In genomic region chr6:112249489-112249888, GRCh38 we compare ENCODE assay signal across 20 cellular contexts. TPM values are rescaled to one million over a fixed set of nuclear protein-coding genes. Genes with fewer than 3 reads are reported as not detected.
DNase-seq lines count a peak whose midpoint lies in the region; ATAC-seq and TF ChIP-seq lines count a peak whose summit lies in the region.
"Had no signal": no experiment of that assay in that cellular context is flagged by ENCODE, and none has a peak within 500 bp of the region (broad histone marks: within the 10 kb centered on the region; RNA-seq: fewer than 3 reads in every experiment).

No MANE protein-coding gene starts in this region.

- H3K9me3 Mint-ChIP-seq in activated T-helper 17 cell treated with anti-CD3 and anti-CD28 coated beads, Interleukin-2, amount 50 U/mL, for 72 hours: no peaks in the 10 kb centered on the region
- no peaks in the 10 kb centered on the region for H3K9me3 Mint-ChIP-seq in activated CD8-positive, alpha-beta T cell treated with anti-CD3 and anti-CD28 coated beads for 36 hours
- H3K9me3 Mint-ChIP-seq: activated naive CD4-positive, alpha-beta T cell treated with anti-CD3 and anti-CD28 coated beads, Interleukin-2, amount 50 U/mL, for 24 hours; dendritic cell treated with granulocyte-macrophage colony-stimulating factor and Interleukin-4, amounts not matched to agents 40 ng/mL and 50 ng/mL, for 4 days had no signal

- H3K36me3 Mint-ChIP-seq in activated T-helper 17 cell treated with anti-CD3 and anti-CD28 coated beads, Interleukin-2, amount 50 U/mL, for 72 hours (ENCODE audit: low read depth): no peaks in the 10 kb centered on the region
- no peaks in the 10 kb centered on the region for H3K36me3 Mint-ChIP-seq in activated CD8-positive, alpha-beta T cell treated with anti-CD3 and anti-CD28 coated beads for 36 hours (ENCODE audit: low read depth)
- H3K36me3 Mint-ChIP-seq: activated naive CD4-positive, alpha-beta T cell treated with anti-CD3 and anti-CD28 coated beads, Interleukin-2, amount 50 U/mL, for 24 hours; CD4-positive, alpha-beta memory T cell had no signal

- POLR2A ChIA-PET in activated CD8-positive, alpha-beta T cell treated with anti-CD3 and anti-CD28 coated beads for 36 hours (lab: Charles Lee): no interaction called here

- H3K4me3 ChIP-seq in fibroblast of lung (replicated peaks in 1 of 4; ENCODE audit: control extremely low read depth in 1 of 4, insufficient read depth in 1 of 4, low read depth in 3 of 4, low read length in 4 of 4) (peak overlapping the region in 1 of 4 experiments; percentile 99), sigmoid colon (no peak overlapping the region)
- H3K4me3 ChIP-seq: right atrium auricular region had no signal

- H3K9me3 ChIP-seq in fibroblast of lung (ENCODE audit: control insufficient read depth, insufficient read depth, low read depth, low read length) (no peaks in the 10 kb centered on the region), sigmoid colon (no peaks in the 10 kb centered on the region)
- H3K9me3 ChIP-seq: right atrium auricular region, upper lobe of right lung had no signal

- no peaks in the 10 kb centered on the region for H4K20me1 ChIP-seq in fibroblast of lung (ENCODE audit: control insufficient read depth, extremely low read depth, insufficient read depth, low read length)

- no peak for TF ChIP-seq CTCF in fibroblast of lung (conservative IDR thresholded peaks at IDR 0.05 in 1 of 2, IDR thresholded peaks at IDR 0.05 in 1 of 2; ENCODE audit: low read depth in 1 of 2, low read length in 2 of 2)
- TF ChIP-seq CTCF in sigmoid colon (IDR thresholded peaks at IDR 0.05): no peak
- TF ChIP-seq CTCF in activated CD8-positive, alpha-beta T cell treated with anti-CD3 and anti-CD28 coated beads for 36 hours (IDR thresholded peaks at IDR 0.05): no peak

- no peak overlapping the region for H2AFZ ChIP-seq in fibroblast of lung (ENCODE audit: low read length)

- no peak overlapping the region for H3K4me3 Mint-ChIP-seq in activated T-helper 17 cell treated with anti-CD3 and anti-CD28 coated beads, Interleukin-2, amount 50 U/mL, for 72 hours
- no peak overlapping the region for H3K4me3 Mint-ChIP-seq in activated CD8-positive, alpha-beta T cell treated with anti-CD3 and anti-CD28 coated beads for 36 hours
- H3K4me3 Mint-ChIP-seq: activated naive CD4-positive, alpha-beta T cell treated with anti-CD3 and anti-CD28 coated beads, Interleukin-2, amount 50 U/mL, for 24 hours; CD4-positive, alpha-beta memory T cell; dendritic cell treated with granulocyte-macrophage colony-stimulating factor and Interleukin-4, amounts not matched to agents 40 ng/mL and 50 ng/mL, for 4 days had no signal

- peak; percentile 69 for ATAC-seq in activated T-helper 17 cell treated with anti-CD3 and anti-CD28 coated beads, Interleukin-2, amount 50 U/mL, for 72 hours (replicated peaks)
- ATAC-seq in activated CD8-positive, alpha-beta T cell treated with anti-CD3 and anti-CD28 coated beads for 36 hours: no peak
- ATAC-seq in HG03439 (IDR thresholded peaks at IDR 0.05; ENCODE audit: unreplicated experiment): no peak
- ATAC-seq: upper lobe of right lung had no signal

- intact Hi-C loops in sigmoid colon (cut with DNase I): no loop called here
- intact Hi-C loops in activated CD8-positive, alpha-beta T cell treated with anti-CD3 and anti-CD28 coated beads for 36 hours (cut with micrococcal nuclease): no loop called here

- 81 to 82% methylated on average over 4 of the region's 4 CpGs for WGBS in sigmoid colon, 2 donors

- H3K36me3 ChIP-seq in fibroblast of lung (ENCODE audit: control insufficient read depth, insufficient read depth, low read length): peaks cover 4% of the 10 kb centered on the region
- no peaks in the 10 kb centered on the region for H3K36me3 ChIP-seq in sigmoid colon
- H3K36me3 ChIP-seq: right atrium auricular region, upper lobe of right lung had no signal

- peak overlapping the region; percentile 91 for H3K27ac ChIP-seq in fibroblast of lung (ENCODE audit: insufficient read depth, low read length)
- H3K27ac ChIP-seq in sigmoid colon: peak overlapping the region; percentile 88 to 95 (median 91)

- peaks cover 13% of the 10 kb centered on the region for H3K4me1 Mint-ChIP-seq in activated T-helper 17 cell treated with anti-CD3 and anti-CD28 coated beads, Interleukin-2, amount 50 U/mL, for 72 hours
- peaks cover 12% of the 10 kb centered on the region for H3K4me1 Mint-ChIP-seq in activated CD8-positive, alpha-beta T cell treated with anti-CD3 and anti-CD28 coated beads for 36 hours (ENCODE audit: low read depth)

- H3K27ac Mint-ChIP-seq in activated T-helper 17 cell treated with anti-CD3 and anti-CD28 coated beads, Interleukin-2, amount 50 U/mL, for 72 hours: no peak overlapping the region
- no peak overlapping the region for H3K27ac Mint-ChIP-seq in activated CD8-positive, alpha-beta T cell treated with anti-CD3 and anti-CD28 coated beads for 36 hours
- H3K27ac Mint-ChIP-seq: activated naive CD4-positive, alpha-beta T cell treated with anti-CD3 and anti-CD28 coated beads, Interleukin-2, amount 50 U/mL, for 24 hours; CD4-positive, alpha-beta memory T cell; dendritic cell treated with granulocyte-macrophage colony-stimulating factor and Interleukin-4, amounts not matched to agents 40 ng/mL and 50 ng/mL, for 4 days had no signal

- TF ChIP-seq EP300 in sigmoid colon (IDR thresholded peaks at IDR 0.05): no peak

- DNase-seq in ELR (ENCODE audit: low read depth) (peak; percentile 83), fibroblast of lung (ENCODE audit: low read depth in 2 of 2) (peak; percentile 51 to 79), sigmoid colon (no peak), NCI-H2107 treated with DMSO at 0.1 percent for 48 hours (lab: John Stamatoyannopoulos, UW; ENCODE audit: unreplicated experiment) (no peak), ecto neural progenitor cell (ENCODE audit: low spot score) (no peak)
- DNase-seq in activated CD8-positive, alpha-beta T cell treated with anti-CD3 and anti-CD28 coated beads for 36 hours: no peak
- DNase-seq: activated T-cell treated with anti-CD3 and anti-CD28 coated beads, Interleukin-2, amount 50 U/mL, for 1 hour; CD4-positive, alpha-beta memory T cell; DND-41; KG1; NCI-H2029; NCI-H510A; occipital lobe; stimulated activated naive CD4-positive, alpha-beta T cell; upper lobe of right lung had no signal

- H3K9ac ChIP-seq in fibroblast of lung (ENCODE audit: insufficient read depth, low read length): no peak overlapping the region

- H3K4me1 ChIP-seq in fibroblast of lung (ENCODE audit: control insufficient read depth, extremely low read depth, insufficient read depth, low read length) (peaks cover 24% of the 10 kb centered on the region), sigmoid colon (peaks cover 0 to 76% (median 69%) of the 10 kb centered on the region in 4 donors)

- H3K27me3 Mint-ChIP-seq in activated T-helper 17 cell treated with anti-CD3 and anti-CD28 coated beads, Interleukin-2, amount 50 U/mL, for 72 hours: peaks cover 40% of the 10 kb centered on the region
- peaks cover 27% of the 10 kb centered on the region for H3K27me3 Mint-ChIP-seq in activated CD8-positive, alpha-beta T cell treated with anti-CD3 and anti-CD28 coated beads for 36 hours

- peaks cover 89% of the 10 kb centered on the region for H3K79me2 ChIP-seq in fibroblast of lung (ENCODE audit: control insufficient read depth, insufficient read depth, low read length)

- CTCF ChIA-PET in activated CD8-positive, alpha-beta T cell treated with anti-CD3 and anti-CD28 coated beads for 36 hours (lab: Charles Lee): no interaction called here

- no peak for TF ChIP-seq POLR2A in sigmoid colon (IDR thresholded peaks at IDR 0.05)

- no peak overlapping the region for H3K4me2 ChIP-seq in fibroblast of lung (ENCODE audit: extremely low read depth, insufficient read depth, low read length)

- H3K27me3 ChIP-seq in fibroblast of lung (ENCODE audit: control insufficient read depth, insufficient read depth, low read length) (no peaks in the 10 kb centered on the region), sigmoid colon (no peaks in the 10 kb centered on the region)
- H3K27me3 ChIP-seq: right atrium auricular region, upper lobe of right lung had no signal

RNA-seq across cellular contexts. Expression of gene LAMA4, which starts 4.9 kb away (rescaled TPM):
- not detected for total RNA-seq in activated T-helper 17 cell treated with anti-CD3 and anti-CD28 coated beads, Interleukin-2, amount 50 U/mL, for 72 hours
- 494 and 636 TPM in 2 replicates for total RNA-seq in fibroblast of lung
- 183 and 662 TPM in 2 replicates for polyA plus RNA-seq in fibroblast of lung
- 153 and 500 TPM in 2 replicates for polyA plus RNA-seq in fibroblast of lung (2012)
- 336 and 720 TPM in 2 replicates for polyA minus RNA-seq in fibroblast of lung (ENCODE audit: low replicate concordance)
- 100 to 1,000 TPM in 3 of 4 donors, 10 to 100 TPM in 1; 95.3 to 225 (median 140) TPM for total RNA-seq in sigmoid colon
- polyA plus RNA-seq in sigmoid colon: 10 to 100 TPM in 1 of 3 donors, 1 to 10 TPM in 2; 6.9 to 16.6 (median 9.0) TPM
- not detected for total RNA-seq in activated CD8-positive, alpha-beta T cell treated with anti-CD3 and anti-CD28 coated beads for 36 hours
- total RNA-seq: CD4-positive, alpha-beta memory T cell had no signal
- polyA plus RNA-seq: CD4-positive, alpha-beta memory T cell had no signal

Comparison
In these comparisons a context has a peak if more than half of its experiments do, and no peak if none do; other contexts are left out.
1. DNase-seq: peak in ELR (single experiment) and fibroblast of lung (2 of 2); none in sigmoid colon (single experiment), activated CD8-positive, alpha-beta T cell treated with anti-CD3 and anti-CD28 coated beads for 36 hours (single experiment), NCI-H2107 treated with DMSO at 0.1 percent for 48 hours (single experiment) and ecto neural progenitor cell (single experiment).
2. RNA of gene LAMA4, which starts 4.9 kb away (total RNA-seq): 494 to 636 TPM in fibroblast of lung and 95.3 to 225 TPM in sigmoid colon; not detected in activated CD8-positive, alpha-beta T cell treated with anti-CD3 and anti-CD28 coated beads for 36 hours and not detected in activated T-helper 17 cell treated with anti-CD3 and anti-CD28 coated beads, Interleukin-2, amount 50 U/mL, for 72 hours; every median in the first group is over 10 times any median in the second.